ENCODE assay signal across 19 cellular contexts in genomic region chr9:73050062-73050814, GRCh38.
DNase-seq lines count a peak whose midpoint lies in the region; ATAC-seq and TF ChIP-seq lines count a peak whose summit lies in the region.
"Had no signal": no experiment of that assay in that cellular context is flagged by ENCODE, and none has a peak within 500 bp of the region (broad histone marks: within the 10 kb centered on the region; RNA-seq: fewer than 3 reads in every experiment).

No MANE protein-coding gene starts in this region.

- intact Hi-C loops in HCT116 (cut with micrococcal nuclease): no loop called here

- no TSS peak for BruUV-seq in HCT116 (replicated peaks; lab: Mats Ljungman, UMichigan)

- no peaks in the 10 kb centered on the region for H3K36me3 Mint-ChIP-seq in neural progenitor cell

- CTCF ChIA-PET in HCT116 (lab: Charles Lee): interaction anchor here (1.7 kb wide), 1 partner anchor 27 kb away, joined by 5 read pairs; no protein-coding TSS in a partner anchor

- no peaks in the 10 kb centered on the region for H3F3A ChIP-seq in smooth muscle cell (ENCODE audit: low read depth)
- no peaks in the 10 kb centered on the region for H3F3A ChIP-seq in neural progenitor cell (ENCODE audit: low read depth)

- H2AFZ ChIP-seq in HCT116 (ENCODE audit: low read depth, low read length, poor library complexity, severe bottlenecking) (no peak overlapping the region), smooth muscle cell (ENCODE audit: low read depth) (no peak overlapping the region), neural progenitor cell (replicated peaks) (no peak overlapping the region)

- no peaks in the 10 kb centered on the region for H3K4me1 ChIP-seq in HCT116 (ENCODE audit: control insufficient read depth in 1 of 2, insufficient read depth in 2 of 2, low read length in 2 of 2)
- H3K4me1 ChIP-seq in smooth muscle cell (ENCODE audit: low read depth): peaks cover 14% of the 10 kb centered on the region
- peaks cover 12% of the 10 kb centered on the region for H3K4me1 ChIP-seq in neural progenitor cell

- H3K4me3 Mint-ChIP-seq in neural progenitor cell: no peak overlapping the region
- H3K4me3 Mint-ChIP-seq: activated CD4-positive, alpha-beta T cell treated with anti-CD3 and anti-CD28 coated beads, Interleukin-2, amount 10 ng/mL, durations not matched to agents 7 days and 5 days; activated T-cell treated with anti-CD3 and anti-CD28 coated beads, Interleukin-2, amount 50 U/mL, for 72 hours had no signal

- no peak for TF ChIP-seq RAD21 in HCT116 (IDR thresholded peaks at IDR 0.05; ENCODE audit: low read depth)

- POLR2A ChIA-PET in HCT116 (lab: Charles Lee): no interaction called here

- H4K20me1 ChIP-seq in HCT116 (ENCODE audit: insufficient read depth) (no peaks in the 10 kb centered on the region), smooth muscle cell (ENCODE audit: low read depth) (no peaks in the 10 kb centered on the region), neural progenitor cell (ENCODE audit: low read depth) (no peaks in the 10 kb centered on the region)

- H3K36me3 ChIP-seq in HCT116 (ENCODE audit: control insufficient read depth in 1 of 2, insufficient read depth in 2 of 2, low read length in 2 of 2) (no peaks in the 10 kb centered on the region), smooth muscle cell (ENCODE audit: low read depth) (no peaks in the 10 kb centered on the region), neural progenitor cell (no peaks in the 10 kb centered on the region)
- H3K36me3 ChIP-seq: heart left ventricle had no signal

- H3K4me2 ChIP-seq in HCT116 (ENCODE audit: low read length) (no peak overlapping the region), smooth muscle cell (peak overlapping the region; percentile 52), neural progenitor cell (no peak overlapping the region)
- H3K4me2 ChIP-seq: KMS-11 had no signal

- no peaks in the 10 kb centered on the region for H3K27me3 Mint-ChIP-seq in neural progenitor cell (ENCODE audit: insufficient read depth, low read depth)

- H3K4me3 ChIP-seq in HCT116 (replicated peaks in 1 of 2; ENCODE audit: low read depth in 1 of 2, low read length in 2 of 2) (no peak overlapping the region), smooth muscle cell (no peak overlapping the region), neural progenitor cell (no peak overlapping the region)
- H3K4me3 ChIP-seq: heart left ventricle, lung had no signal

- WGBS in smooth muscle cell (ENCODE audit: low lambda C conversion rate): 45% methylated on average over 5 of the region's 5 CpGs

- DNase-seq in HCT116 (ENCODE audit: low read depth, low spot score): no peak
- DNase-seq in amniotic epithelial cell (ENCODE audit: low read depth): peak; percentile 69
- peak; percentile 6 for DNase-seq in glomerular visceral epithelial cell (ENCODE audit: extremely low spot score)
- no peak for DNase-seq in smooth muscle cell (lab: John Stamatoyannopoulos, UW; ENCODE audit: unreplicated experiment)
- DNase-seq in ACHN: no peak
- DNase-seq in GF-D8 (lab: John Stamatoyannopoulos, UW): no peak
- no peak for DNase-seq in neural progenitor cell (ENCODE audit: low spot score)
- DNase-seq in ureter (ENCODE audit: low spot score): no peak
- DNase-seq: activated CD4-positive, alpha-beta T cell treated with anti-CD3 and anti-CD28 coated beads, Interleukin-2, amount 10 ng/mL, durations not matched to agents 7 days and 5 days; activated T-cell treated with anti-CD3 and anti-CD28 coated beads, Interleukin-2, amount 50 U/mL, for 72 hours; anterior cingulate cortex; effector CD8-positive, alpha-beta T cell; NCI-H1694 treated with DMSO at 0.1 percent for 48 hours; NCI-H524 treated with DMSO at 0.1 percent for 48 hours; T-helper 2 cell had no signal

- H3K79me2 ChIP-seq in HCT116 (ENCODE audit: insufficient read depth, low read length): no peaks in the 10 kb centered on the region
- H3K79me2 ChIP-seq in smooth muscle cell (ENCODE audit: low read depth): no peaks in the 10 kb centered on the region
- no peaks in the 10 kb centered on the region for H3K79me2 ChIP-seq in neural progenitor cell (ENCODE audit: low read depth)

- no peak for TF ChIP-seq POLR2A in HCT116 (IDR thresholded peaks at IDR 0.05; ENCODE audit: borderline replicate concordance, extremely low read depth, insufficient read depth, insufficient read length)

- H3K9ac ChIP-seq in HCT116 (ENCODE audit: low read length) (no peak overlapping the region), smooth muscle cell (ENCODE audit: low read depth) (no peak overlapping the region), neural progenitor cell (no peak overlapping the region)
- H3K9ac ChIP-seq: KMS-11 had no signal

- no peaks in the 10 kb centered on the region for H3K9me3 Mint-ChIP-seq in neural progenitor cell
- H3K9me3 Mint-ChIP-seq: activated CD4-positive, alpha-beta T cell treated with anti-CD3 and anti-CD28 coated beads, Interleukin-2, amount 10 ng/mL, durations not matched to agents 7 days and 5 days; activated T-cell treated with anti-CD3 and anti-CD28 coated beads, Interleukin-2, amount 50 U/mL, for 72 hours had no signal

- ATAC-seq in HCT116: 0 out of 2 replicates have a peak, but pooled peaks have one; percentile 40
- ATAC-seq: activated T-cell treated with anti-CD3 and anti-CD28 coated beads, Interleukin-2, amount 50 U/mL, for 72 hours; Panc1 had no signal

- no peaks in the 10 kb centered on the region for H3K27me3 ChIP-seq in HCT116 (ENCODE audit: insufficient read depth, low read length)
- H3K27me3 ChIP-seq in smooth muscle cell (ENCODE audit: low read depth): no peaks in the 10 kb centered on the region
- H3K27me3 ChIP-seq in neural progenitor cell: no peaks in the 10 kb centered on the region
- H3K27me3 ChIP-seq: heart left ventricle had no signal

- TF ChIP-seq CTCF in HCT116 (IDR thresholded peaks at IDR 0.05 in 2 of 3, conservative IDR thresholded peaks at IDR 0.05 in 1 of 3; ENCODE audit: borderline replicate concordance in 1 of 3, insufficient read depth in 1 of 3, low read depth in 2 of 3, low read length in 2 of 3) (peak in 1 of 3 experiments; percentile 11; a peak in 2 of 6 replicates), smooth muscle cell (IDR thresholded peaks at IDR 0.05; ENCODE audit: borderline replicate concordance, insufficient read depth, poor library complexity, severe bottlenecking) (no peak), neural progenitor cell (IDR thresholded peaks at IDR 0.05) (no peak)

- H3K9me3 ChIP-seq in HCT116 (ENCODE audit: control insufficient read depth in 1 of 2, insufficient read depth in 1 of 2, low read depth in 1 of 2, low read length in 2 of 2): no peaks in the 10 kb centered on the region
- H3K9me3 ChIP-seq in smooth muscle cell (replicated peaks; ENCODE audit: low read depth): no peaks in the 10 kb centered on the region
- H3K9me3 ChIP-seq in neural progenitor cell (ENCODE audit: low read depth): no peaks in the 10 kb centered on the region
- H3K9me3 ChIP-seq: heart left ventricle had no signal

- H3K27ac Mint-ChIP-seq in neural progenitor cell: no peak overlapping the region
- H3K27ac Mint-ChIP-seq: activated CD4-positive, alpha-beta T cell treated with anti-CD3 and anti-CD28 coated beads, Interleukin-2, amount 10 ng/mL, durations not matched to agents 7 days and 5 days; activated T-cell treated with anti-CD3 and anti-CD28 coated beads, Interleukin-2, amount 50 U/mL, for 72 hours had no signal

- no peaks in the 10 kb centered on the region for H3K9me2 ChIP-seq in HCT116 (ENCODE audit: insufficient read depth)

- in situ Hi-C loops in ACHN (cut with HindIII; ENCODE audit: low pct_ligation_motif_present, low pct_unique_long_range_greater_than_20kb, low sequenced_read_pairs): no loop called here

- H3K4me1 Mint-ChIP-seq in neural progenitor cell: peaks cover 9% of the 10 kb centered on the region
- H3K4me1 Mint-ChIP-seq: activated CD4-positive, alpha-beta T cell treated with anti-CD3 and anti-CD28 coated beads, Interleukin-2, amount 10 ng/mL, durations not matched to agents 7 days and 5 days had no signal

- RAD21 ChIA-PET in HCT116 (lab: Charles Lee; ENCODE audit: low non-redundant PET in 1 of 2, low total read pairs in 2 of 2, uncharacterized antibody in 2 of 2, unreplicated experiment in 2 of 2): no interaction called here

- no peak overlapping the region for H3K27ac ChIP-seq in HCT116 (ENCODE audit: low read depth, low read length)
- H3K27ac ChIP-seq in smooth muscle cell (ENCODE audit: low read depth): peak overlapping the region; percentile 22
- no peak overlapping the region for H3K27ac ChIP-seq in neural progenitor cell
- H3K27ac ChIP-seq: KMS-11 had no signal

TF ChIP-seq in HCT116, 20 proteins besides CTCF, POLR2A, EP300 and RAD21 (continues in another document):
- no peak for TF ChIP-seq FOSL1 (IDR thresholded peaks at IDR 0.05; ENCODE audit: low read depth)
- TF ChIP-seq POLR2AphosphoS5 (IDR thresholded peaks at IDR 0.05; ENCODE audit: low read depth, low read length): no peak
- no peak for TF ChIP-seq SIN3A (IDR thresholded peaks at IDR 0.05; ENCODE audit: low read depth)
- TF ChIP-seq REST (IDR thresholded peaks at IDR 0.05; ENCODE audit: low read depth): no peak
- no peak for TF ChIP-seq EZH2 (IDR thresholded peaks at IDR 0.05)
- TF ChIP-seq, protein P1, sequence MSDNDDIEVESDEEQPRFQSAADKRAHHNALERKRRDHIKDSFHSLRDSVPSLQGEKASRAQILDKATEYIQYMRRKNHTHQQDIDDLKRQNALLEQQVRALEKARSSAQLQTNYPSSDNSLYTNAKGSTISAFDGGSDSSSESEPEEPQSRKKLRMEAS (IDR thresholded peaks at IDR 0.05): no peak

Comparison
In these comparisons a context has a peak if more than half of its experiments do, and no peak if none do; other contexts are left out.
1. DNase-seq: peak in amniotic epithelial cell (single experiment) and glomerular visceral epithelial cell (single experiment); none in HCT116 (single experiment), smooth muscle cell (single experiment), ACHN (single experiment), GF-D8 (single experiment), neural progenitor cell (single experiment) and ureter (single experiment).